ENCODE assay signal across 8 cellular contexts in the genomic region with DNA sequence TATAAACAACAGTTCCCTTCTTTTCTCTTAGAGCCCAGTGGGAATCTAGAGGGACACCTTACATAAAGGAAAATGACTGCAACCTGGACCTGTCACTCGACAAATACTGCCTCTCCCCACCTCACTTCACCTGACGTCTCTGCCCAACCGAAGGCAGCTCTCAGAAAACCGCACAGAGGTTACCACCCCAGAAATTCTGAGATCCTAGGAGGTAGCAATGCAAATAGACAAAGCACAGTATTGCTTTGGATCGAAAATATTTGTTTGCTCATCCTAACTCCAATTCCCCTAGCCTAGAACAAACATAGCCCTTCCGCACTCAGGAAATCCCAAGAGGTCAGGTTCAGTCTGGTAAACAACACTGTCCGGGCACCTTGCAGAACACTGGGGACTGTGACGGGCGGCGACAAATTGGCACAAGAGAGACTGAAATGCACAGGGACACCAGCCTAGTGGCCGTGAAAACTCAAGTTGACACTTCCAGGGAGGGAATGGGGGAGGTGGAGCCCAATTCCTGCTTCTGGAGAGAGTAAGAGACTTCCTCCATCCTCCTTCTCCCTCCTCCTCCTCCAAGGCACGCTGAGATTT. TPM values are rescaled to one million over a fixed set of nuclear protein-coding genes. Genes with fewer than 3 reads are reported as not detected.
A peak's percentile ranks its signal among the peaks of the same experiment; 100 is the strongest.
DNase-seq lines count a peak whose midpoint lies in the region; ATAC-seq and TF ChIP-seq lines count a peak whose summit lies in the region.

No MANE protein-coding gene starts in this region.

- no peaks in the 10 kb centered on the region for H3K27me3 ChIP-seq in adrenal gland
- no peaks in the 10 kb centered on the region for H3K27me3 ChIP-seq in gastrocnemius medialis

- TF ChIP-seq CTCF in adrenal gland (IDR thresholded peaks at IDR 0.05) = no peak
- no peak for TF ChIP-seq CTCF in gastrocnemius medialis (IDR thresholded peaks at IDR 0.05 in 4 of 5, conservative IDR thresholded peaks at IDR 0.05 in 1 of 5)

- peak; percentile 17 for DNase-seq in stimulated activated CD4-positive, alpha-beta T cell treated with anti-CD3 and anti-CD28 coated beads, Interleukin-15, amount 100 ng/mL, for 24 hours
- no peak for DNase-seq in stimulated activated CD4-positive, alpha-beta T cell treated with anti-CD3 and anti-CD28 coated beads, Interleukin-1b, Interleukin-23, amount 100 ng/mL, for 48 hours
- peak; percentile 29 for DNase-seq in NCI-H2107 (lab: John Stamatoyannopoulos, UW)
- DNase-seq in adrenal gland = peak in 1 of 7 donors; percentile 11
- DNase-seq in hippocampal formation (lab: John Stamatoyannopoulos, UW) = peak; percentile 51 to 64
- no peak for DNase-seq in gastrocnemius medialis
- no peak for DNase-seq in EL

- TF ChIP-seq POLR2A in adrenal gland (IDR thresholded peaks at IDR 0.05) (no peak), gastrocnemius medialis (IDR thresholded peaks at IDR 0.05) (peak in 1 of 2 donors; percentile 81)

- in situ Hi-C loops in gastrocnemius medialis (cut with MboI; ENCODE audit: low sequenced_read_pairs in 4 of 4) = no loop called here

- peaks cover 7 to 28% of the 10 kb centered on the region in 2 donors for H3K4me1 ChIP-seq in adrenal gland (replicated peaks in 1 of 2)
- peaks cover 22 to 29% of the 10 kb centered on the region in 2 donors for H3K4me1 ChIP-seq in gastrocnemius medialis

- intact Hi-C loops in adrenal gland (cut with DNase I) (no loop called here), gastrocnemius medialis (cut with DNase I; ENCODE audit: low total_unique reads) (loop anchor here (1.0 to 5.0 kb wide), 5 partner anchors 15 to 627 kb away; partner anchors contain the start of genes COMMD9 and LDLRAD3)

- H3K9me3 ChIP-seq in adrenal gland (replicated peaks in 1 of 3) (peaks cover 0 to 8% (median 7%) of the 10 kb centered on the region in 3 donors), gastrocnemius medialis (no peaks in the 10 kb centered on the region)

- H3K27ac ChIP-seq in adrenal gland (peak overlapping the region; percentile 84 to 99 (median 99)), gastrocnemius medialis (peak overlapping the region; percentile 91 to 97 (median 94))

- H3K36me3 ChIP-seq in adrenal gland (replicated peaks in 1 of 2) (no peaks in the 10 kb centered on the region), gastrocnemius medialis (no peaks in the 10 kb centered on the region)

- 0 to 2% (median 1%) methylated on average over 11 to 12 of the region's 12 CpGs for WGBS in adrenal gland, 4 donors

- H3K4me3 ChIP-seq in adrenal gland (peak overlapping the region; percentile 6 to 69 (median 51)), gastrocnemius medialis (peak overlapping the region; percentile 82 to 91 (median 88))

- ATAC-seq in HG02678 (IDR thresholded peaks at IDR 0.05; ENCODE audit: unreplicated experiment) = peak; percentile 37
- ATAC-seq in gastrocnemius medialis = peak; percentile 69 to 71

RNA-seq across cellular contexts. Expression of gene TRIM44, which starts 0.4 kb away (rescaled TPM):
- total RNA-seq in adrenal gland (10 to 100 TPM; 19.0 to 89.8 (median 44.9) TPM), gastrocnemius medialis (10 to 100 TPM; 25.5 to 30.5 (median 26.2) TPM)
- 10 to 100 TPM in 2 of 3 donors, 1 to 10 TPM in 1; 5.5 to 59.8 (median 12.5) TPM for polyA plus RNA-seq in adrenal gland

RNA-seq across cellular contexts. Expression of gene FJX1, which starts 43.9 kb away (rescaled TPM):
- total RNA-seq in adrenal gland (10 to 100 TPM in 5 of 8 donors, 1 to 10 TPM in 3; 4.3 to 37.1 (median 10.7) TPM), gastrocnemius medialis (10 to 100 TPM in 1 of 4 donors, 1 to 10 TPM in 3; 1.5 to 10.8 (median 2.0) TPM)
- polyA plus RNA-seq in adrenal gland = 10 to 100 TPM in 1 of 3 donors, 1 to 10 TPM in 2; 1.1 to 11.2 (median 5.4) TPM

Comparison
In these comparisons a context has a peak if more than half of its experiments do, and no peak if none do; other contexts are left out.
1. DNase-seq: peak in stimulated activated CD4-positive, alpha-beta T cell treated with anti-CD3 and anti-CD28 coated beads, Interleukin-15, amount 100 ng/mL, for 24 hours (single experiment), NCI-H2107 (single experiment) and hippocampal formation (2 of 2); none in stimulated activated CD4-positive, alpha-beta T cell treated with anti-CD3 and anti-CD28 coated beads, Interleukin-1b, Interleukin-23, amount 100 ng/mL, for 48 hours (single experiment), gastrocnemius medialis (0 of 2) and EL (single experiment).